Comparison of ENCODE assay signal across 15 cellular contexts in the genomic region with DNA sequence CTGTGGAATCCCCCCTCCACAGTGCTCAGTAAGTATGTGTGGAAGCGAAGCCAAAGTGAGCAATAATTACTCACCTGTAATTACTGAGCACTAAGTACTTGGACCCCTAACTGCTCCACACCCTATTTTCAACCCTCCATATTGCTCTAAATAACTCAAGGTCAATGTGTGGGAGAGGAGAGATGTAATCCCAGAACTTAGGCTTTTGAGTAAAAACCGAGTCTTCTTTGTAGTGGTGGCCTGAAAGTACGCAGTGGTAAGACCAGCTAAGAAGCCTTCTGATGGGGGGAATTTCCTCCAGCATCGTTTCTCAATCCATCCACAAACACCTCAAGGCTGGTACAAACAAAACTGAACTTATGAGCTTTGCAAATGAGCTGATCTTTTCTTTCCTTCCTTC.
"Had no signal": no experiment of that assay in that cellular context is flagged by ENCODE, and none has a peak within 500 bp of the region (broad histone marks: within the 10 kb centered on the region; RNA-seq: fewer than 3 reads in every experiment).

No MANE protein-coding gene starts in this region.

- H3K27ac Mint-ChIP-seq: naive thymus-derived CD8-positive, alpha-beta T cell; progenitor cell of endocrine pancreas had no signal

- H3K27me3 Mint-ChIP-seq: progenitor cell of endocrine pancreas had no signal

- DNase-seq: effector memory CD4-positive, alpha-beta T cell; heart left ventricle; hippocampal formation; kidney glomerular epithelial cell; mucosa of descending colon; naive thymus-derived CD8-positive, alpha-beta T cell; nucleus accumbens; pancreas; right cardiac atrium; small intestine; stimulated activated CD4-positive, alpha-beta T cell treated with anti-CD3 and anti-CD28 coated beads, Interleukin-12 subunit alpha, Interleukin-12 subunit beta, amount 100 ng/mL, for 4 hours; stimulated activated naive CD4-positive, alpha-beta T cell treated with Interleukin-2 at 50 U/mL for 16 hours; testis had no signal

- H3K9me3 Mint-ChIP-seq: naive thymus-derived CD8-positive, alpha-beta T cell had no signal

- ATAC-seq: esophagus mucosa; heart left ventricle; mucosa of descending colon; naive thymus-derived CD8-positive, alpha-beta T cell; pancreas; right cardiac atrium had no signal

- H3K4me1 Mint-ChIP-seq: naive thymus-derived CD8-positive, alpha-beta T cell had no signal

- H3K4me3 Mint-ChIP-seq: naive thymus-derived CD8-positive, alpha-beta T cell had no signal
